ENCODE assay signal across 25 cellular contexts in the genomic region with DNA sequence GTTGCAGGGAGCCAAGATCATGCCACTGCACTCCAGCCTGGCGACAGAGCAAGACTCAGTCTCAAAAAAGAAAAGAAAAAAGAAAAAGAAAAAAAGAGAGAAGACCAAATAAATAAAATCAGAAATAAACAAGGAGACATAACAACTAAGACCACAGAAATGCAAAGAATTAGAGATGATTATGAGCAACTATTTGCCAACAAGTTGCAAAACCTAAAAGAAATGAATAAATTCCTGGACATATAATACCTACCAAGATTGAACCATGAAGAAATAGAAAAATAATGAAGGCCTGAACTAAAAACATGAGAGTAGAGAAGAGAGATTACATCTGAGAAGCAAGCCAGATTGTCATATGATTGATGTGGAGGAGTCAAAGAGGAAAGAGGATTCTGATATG.
"Had no signal": no experiment of that assay in that cellular context is flagged by ENCODE, and none has a peak within 500 bp of the region (broad histone marks: within the 10 kb centered on the region; RNA-seq: fewer than 3 reads in every experiment).

No MANE protein-coding gene starts in this region.

- H3K36me3 ChIP-seq: left lung, lower lobe of right lung, pancreas, prostate gland, spleen, suprapubic skin, thoracic aorta, tibial artery, uterus had no signal

- H3K9me3 ChIP-seq: left lung, lower lobe of right lung, pancreas, prostate gland, spleen, suprapubic skin, thoracic aorta, tibial artery, uterus had no signal

- H3K4me3 ChIP-seq: left lung, lower lobe of right lung, pancreas, prostate gland, spleen, suprapubic skin, thoracic aorta, tibial artery, uterus had no signal

- H3K27me3 ChIP-seq: left lung, pancreas, spleen, suprapubic skin, tibial artery, uterus had no signal

- ATAC-seq: left colon; left lung; lower lobe of right lung; naive thymus-derived CD8-positive, alpha-beta T cell; pancreas; right cardiac atrium; sciatic nerve; stimulated activated effector memory CD8-positive, alpha-beta T cell treated with anti-CD3 and anti-CD28 coated beads, Interleukin-12 subunit alpha, Interleukin-12 subunit beta, amount 100 ng/mL, for 72 hours had no signal

- H3K4me1 ChIP-seq: left lung, lower lobe of right lung, pancreas, prostate gland, spleen, suprapubic skin, uterus had no signal

- DNase-seq: hypothalamus; immature natural killer cell; kidney; left colon; left lung; lower lobe of right lung; mammary epithelial cell; mesenchymal stem cell; naive thymus-derived CD8-positive, alpha-beta T cell; nucleus accumbens; pancreas; posterior cingulate gyrus; retina; right cardiac atrium; small intestine; spleen; stimulated activated CD4-positive, alpha-beta T cell treated with anti-CD3 and anti-CD28 coated beads, Interleukin-4, amount 100 ng/mL, for 24 hours; stimulated activated naive CD4-positive, alpha-beta T cell; tibial artery; uterus had no signal

- H3K27ac ChIP-seq: left lung, lower lobe of right lung, pancreas, prostate gland, spleen, suprapubic skin, thoracic aorta, tibial artery, uterus had no signal
